ENCODE assay signal across 8 cellular contexts in the genomic region with DNA sequence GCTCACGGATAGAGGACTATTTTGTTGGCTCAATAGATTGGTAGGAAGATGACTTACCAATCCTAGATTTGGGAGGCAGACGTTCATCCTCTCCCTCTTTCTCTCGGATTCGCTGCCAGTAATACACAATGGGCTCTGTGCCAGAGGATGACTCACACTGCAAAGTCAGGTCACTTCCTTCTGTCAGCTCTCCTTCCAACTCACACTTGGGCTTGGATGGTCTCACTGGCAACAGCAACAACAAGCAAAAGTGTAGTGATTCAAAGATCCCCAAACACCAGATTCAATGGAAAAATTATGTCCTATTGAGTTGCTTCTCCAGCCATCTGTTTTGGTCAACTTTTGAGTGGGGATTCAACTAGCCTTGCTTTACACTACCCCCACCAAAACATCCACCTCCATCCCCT. TPM values are rescaled to one million over a fixed set of nuclear protein-coding genes. Genes with fewer than 3 reads are reported as not detected.
A peak's percentile ranks its signal among the peaks of the same experiment; 100 is the strongest.
DNase-seq lines count a peak whose midpoint lies in the region; ATAC-seq and TF ChIP-seq lines count a peak whose summit lies in the region.

No MANE protein-coding gene starts in this region.

- DNase-seq in SIG-M5 treated with dmso at 0.1 percent for 504 hours (lab: John Stamatoyannopoulos, UW; ENCODE audit: unreplicated experiment) (peak; percentile 60), SIG-M5 (lab: John Stamatoyannopoulos, UW) (no peak), RWPE1 (ENCODE audit: low spot score) (peak; percentile 83), left ventricle myocardium superior (peak; percentile 74), smooth muscle cell of the brain vasculature (ENCODE audit: low read depth, low spot score) (peak; percentile 95), AML-193 (lab: John Stamatoyannopoulos, UW) (no peak)
- DNase-seq in activated naive CD4-positive, alpha-beta T cell treated with anti-CD3 and anti-CD28 coated beads, Interleukin-2, amount 50 U/mL, for 16 hours, result peak; percentile 67

- intact Hi-C loops in left ventricle myocardium superior (cut with micrococcal nuclease), result no loop called here

- CTCF ChIA-PET in RWPE1 (lab: Yijun Ruan, JAX), result interaction anchor here (0.7 kb wide), 1 partner anchor 275 kb away, joined by 3 read pairs; no protein-coding TSS in a partner anchor

- ATAC-seq in left ventricle myocardium superior, result peak; percentile 90
- no peak for ATAC-seq in HG03432 (IDR thresholded peaks at IDR 0.05; ENCODE audit: unreplicated experiment)

- POLR2A ChIA-PET in RWPE1 (lab: Yijun Ruan, JAX; ENCODE audit: low non-redundant PET), result no interaction called here

- TF ChIP-seq CTCF in RWPE1 (conservative IDR thresholded peaks at IDR 0.05; ENCODE audit: low read depth), result no peak

- no peak overlapping the region for H3K27ac ChIP-seq in RWPE1

RNA-seq across cellular contexts. Expression of a gene that starts 21.7 kb away (rescaled TPM):
- 1,352 TPM for total RNA-seq in left ventricle myocardium superior

Comparison
In these comparisons a context has a peak if more than half of its experiments do, and no peak if none do; other contexts are left out.
1. DNase-seq: peak in SIG-M5 treated with dmso at 0.1 percent for 504 hours (single experiment), RWPE1 (single experiment), activated naive CD4-positive, alpha-beta T cell treated with anti-CD3 and anti-CD28 coated beads, Interleukin-2, amount 50 U/mL, for 16 hours (single experiment), left ventricle myocardium superior (single experiment) and smooth muscle cell of the brain vasculature (single experiment); none in SIG-M5 (single experiment) and AML-193 (0 of 2).